In the genomic region with DNA sequence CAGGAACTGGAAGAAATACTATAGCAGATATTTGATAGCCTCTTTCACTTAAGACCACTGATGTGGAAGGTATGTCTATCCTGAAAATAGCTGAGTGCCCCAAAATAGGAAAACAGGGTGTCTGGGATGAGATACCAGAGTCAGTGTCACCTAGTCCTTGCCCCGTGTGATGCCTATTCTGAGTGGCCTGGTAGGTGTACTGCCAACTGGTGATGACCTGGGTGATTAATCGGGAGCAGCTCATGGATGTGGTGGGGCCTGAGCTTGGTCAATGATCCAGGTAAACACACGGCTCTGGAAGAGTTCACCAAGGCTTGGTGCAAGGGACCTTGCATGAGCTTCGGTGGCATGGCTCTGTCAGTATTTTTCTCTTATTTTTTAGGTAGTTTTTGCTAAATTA, we compare ENCODE assay signal across 30 cellular contexts.
DNase-seq lines count a peak whose midpoint lies in the region; ATAC-seq, FAIRE-seq and TF ChIP-seq lines count a peak whose summit lies in the region.
"Had no signal": no experiment of that assay in that cellular context is flagged by ENCODE, and none has a peak within 500 bp of the region (broad histone marks: within the 10 kb centered on the region; RNA-seq: fewer than 3 reads in every experiment).

No MANE protein-coding gene starts in this region.

- WGBS in A549 (ENCODE audit: missing lambda C conversion rate): 83% methylated on average over 4 of the region's 4 CpGs

- intact Hi-C loops in Panc1 (cut with micrococcal nuclease; ENCODE audit: unreplicated experiment) (no loop called here), left ventricle myocardium inferior (cut with micrococcal nuclease) (no loop called here)

- no peak for TF ChIP-seq RAD21 in A549 (conservative IDR thresholded peaks at IDR 0.05 in 1 of 2, IDR thresholded peaks at IDR 0.05 in 1 of 2)

- no TSS peak for BruUV-seq in Panc1 (replicated peaks; lab: Mats Ljungman, UMichigan)

- H3K9me3 ChIP-seq in A549: no peaks in the 10 kb centered on the region
- H3K9me3 ChIP-seq in Panc1 (ENCODE audit: control insufficient read depth, insufficient read depth, low read depth, low read length): no peaks in the 10 kb centered on the region
- no peaks in the 10 kb centered on the region for H3K9me3 ChIP-seq in left ventricle myocardium inferior (replicated peaks)
- H3K9me3 ChIP-seq: prostate gland, upper lobe of right lung had no signal

- H3K27me3 ChIP-seq in Panc1 (ENCODE audit: control insufficient read depth, insufficient read depth, low read length) (no peaks in the 10 kb centered on the region), left ventricle myocardium inferior (ENCODE audit: low read depth) (no peaks in the 10 kb centered on the region)
- H3K27me3 ChIP-seq: dorsolateral prefrontal cortex, upper lobe of right lung had no signal

- no peaks in the 10 kb centered on the region for H3K9me3 Mint-ChIP-seq in nephron progenitor cell
- H3K9me3 Mint-ChIP-seq: activated CD4-positive, alpha-beta memory T cell treated with anti-CD3 and anti-CD28 coated beads for 36 hours; activated naive CD4-positive, alpha-beta T cell treated with anti-CD3 and anti-CD28 coated beads for 36 hours; activated T-helper 1 cell treated with anti-CD3 and anti-CD28 coated beads, Interleukin-12 subunit alpha, Interleukin-12 subunit beta, Interleukin-2, Interleukin-4 antibody, amounts not matched to agents 30 ng/mL and 10 ng/mL and 1 ng/mL, durations not matched to agents 14 hours and 24 hours and 36 hours; CD4-positive, alpha-beta T cell; HFFc6; immature natural killer cell had no signal

- no peak for FAIRE-seq in A549 (lab: Jason Lieb, UNC)
- FAIRE-seq: A204.1, endometrium had no signal

- H3K27ac ChIP-seq in A549: no peak overlapping the region
- peak overlapping the region; percentile 52; the same call in 1 of the 2 replicates for H3K27ac ChIP-seq in Panc1 (ENCODE audit: low read length)
- H3K27ac ChIP-seq in left ventricle myocardium inferior (replicated peaks): peak overlapping the region; percentile 75
- H3K27ac ChIP-seq: upper lobe of right lung had no signal

- no peak for TF ChIP-seq EP300 in A549 (IDR thresholded peaks at IDR 0.05)

- in situ Hi-C loops in Panc1 (cut with HindIII; ENCODE audit: low pct_unique_long_range_greater_than_20kb, low sequenced_read_pairs): no loop called here

- no peak overlapping the region for H3K4me3 ChIP-seq in A549
- no peak overlapping the region for H3K4me3 ChIP-seq in Panc1 (ENCODE audit: low read depth in 2 of 2, low read length in 2 of 2)
- H3K4me3 ChIP-seq in left ventricle myocardium inferior: no peak overlapping the region
- H3K4me3 ChIP-seq: dorsolateral prefrontal cortex, prostate gland, upper lobe of right lung had no signal

- TF ChIP-seq CTCF in A549 (IDR thresholded peaks at IDR 0.05) (no peak), Panc1 (IDR thresholded peaks at IDR 0.05) (no peak), left ventricle myocardium inferior (IDR thresholded peaks at IDR 0.05; ENCODE audit: borderline replicate concordance) (no peak), nephron progenitor cell (IDR thresholded peaks at IDR 0.05) (no peak)

- H3K4me2 ChIP-seq in A549: peak overlapping the region; percentile 29; the same call in 2 of the 3 replicates

- H3K27ac Mint-ChIP-seq in nephron progenitor cell: peak overlapping the region; percentile 99
- H3K27ac Mint-ChIP-seq: activated CD4-positive, alpha-beta memory T cell treated with anti-CD3 and anti-CD28 coated beads for 36 hours; activated naive CD4-positive, alpha-beta T cell treated with anti-CD3 and anti-CD28 coated beads for 36 hours; activated T-helper 1 cell treated with anti-CD3 and anti-CD28 coated beads, Interleukin-12 subunit alpha, Interleukin-12 subunit beta, Interleukin-2, Interleukin-4 antibody, amounts not matched to agents 30 ng/mL and 10 ng/mL and 1 ng/mL, durations not matched to agents 14 hours and 24 hours and 36 hours; CD4-positive, alpha-beta T cell; immature natural killer cell had no signal

- POLR2A ChIA-PET in A549 (lab: Yijun Ruan, JAX): no interaction called here
- POLR2A ChIA-PET in Panc1 (lab: Charles Lee): no interaction called here

- peaks cover 74% of the 10 kb centered on the region for H3K4me1 Mint-ChIP-seq in nephron progenitor cell
- H3K4me1 Mint-ChIP-seq: immature natural killer cell had no signal

- CTCF ChIA-PET in A549 (lab: Yijun Ruan, JAX) (interaction anchor here (0.6 to 1.4 kb wide), 2 partner anchors 47 to 1028 kb away, joined by 3 read pairs; no protein-coding TSS in a partner anchor), Panc1 (lab: Charles Lee) (no interaction called here)

- H3K4me3 Mint-ChIP-seq in nephron progenitor cell: peak overlapping the region; percentile 55
- H3K4me3 Mint-ChIP-seq: activated CD4-positive, alpha-beta memory T cell treated with anti-CD3 and anti-CD28 coated beads for 36 hours; activated naive CD4-positive, alpha-beta T cell treated with anti-CD3 and anti-CD28 coated beads for 36 hours; activated T-helper 1 cell treated with anti-CD3 and anti-CD28 coated beads, Interleukin-12 subunit alpha, Interleukin-12 subunit beta, Interleukin-2, Interleukin-4 antibody, amounts not matched to agents 30 ng/mL and 10 ng/mL and 1 ng/mL, durations not matched to agents 14 hours and 24 hours and 36 hours; CD4-positive, alpha-beta T cell; HFFc6; immature natural killer cell had no signal

- H3K36me3 ChIP-seq in Panc1 (ENCODE audit: control insufficient read depth, insufficient read depth, low read length) (0 out of 2 replicates have a peak, but pooled peaks cover 3% of the 10 kb centered on the region), left ventricle myocardium inferior (peaks cover 6% of the 10 kb centered on the region)
- H3K36me3 ChIP-seq: prostate gland had no signal

- no peak for TF ChIP-seq POLR2A in A549 (IDR thresholded peaks at IDR 0.05; ENCODE audit: low read length)

- ATAC-seq in A549 (no peak; a peak in 1 of 6 replicates), Panc1 (no peak), GM19455 (IDR thresholded peaks at IDR 0.05; ENCODE audit: unreplicated experiment) (no peak), GM19397 (IDR thresholded peaks at IDR 0.05; ENCODE audit: unreplicated experiment) (no peak)
- ATAC-seq: upper lobe of right lung had no signal

- H3K36me3 Mint-ChIP-seq in nephron progenitor cell (ENCODE audit: low read depth): peaks cover 59% of the 10 kb centered on the region
- H3K36me3 Mint-ChIP-seq: activated CD4-positive, alpha-beta memory T cell treated with anti-CD3 and anti-CD28 coated beads for 36 hours; immature natural killer cell had no signal

- DNase-seq in A549 (ENCODE audit: low read depth in 1 of 2, low spot score in 1 of 2): no peak
- no peak for DNase-seq in Panc1 (ENCODE audit: low read depth, low spot score)
- no peak for DNase-seq in left ventricle myocardium inferior
- DNase-seq in nephron progenitor cell: no peak
- DNase-seq in globus pallidus (ENCODE audit: low spot score): no peak
- no peak for DNase-seq in stimulated activated CD4-positive, alpha-beta T cell treated with anti-CD3 and anti-CD28 coated beads, Interleukin-2, amount 100 ng/mL, for 48 hours
- DNase-seq: activated CD4-positive, alpha-beta memory T cell treated with anti-CD3 and anti-CD28 coated beads for 36 hours; activated CD4-positive, alpha-beta T cell treated with anti-CD3 and anti-CD28 coated beads for 1 hour; activated naive CD4-positive, alpha-beta T cell treated with anti-CD3 and anti-CD28 coated beads for 36 hours; CD4-positive, alpha-beta T cell; dorsolateral prefrontal cortex; foreskin melanocyte; GOT3; HFFc6; hypothalamus; immature natural killer cell; KG1; NCI-H1930; NCI-H524 treated with DMSO at 0.1 percent for 48 hours; NK-92 treated with Interleukin-12 subunit alpha and Interleukin-12 subunit beta, amount 100 ng/mL, for 24 hours; nucleus accumbens; SHP77; stimulated activated CD4-positive, alpha-beta T cell treated with anti-CD3 and anti-CD28 coated beads, Interleukin-4, amount 100 ng/mL, for 4 hours; upper lobe of right lung had no signal

- peaks cover 22% of the 10 kb centered on the region for H3K4me1 ChIP-seq in A549
- H3K4me1 ChIP-seq in Panc1 (ENCODE audit: control insufficient read depth, insufficient read depth, low read length): peaks cover 36% of the 10 kb centered on the region
- peaks cover 70% of the 10 kb centered on the region for H3K4me1 ChIP-seq in left ventricle myocardium inferior

- H3K27me3 Mint-ChIP-seq in nephron progenitor cell (ENCODE audit: low read depth, poor library complexity): no peaks in the 10 kb centered on the region
- H3K27me3 Mint-ChIP-seq: activated CD4-positive, alpha-beta memory T cell treated with anti-CD3 and anti-CD28 coated beads for 36 hours; CD4-positive, alpha-beta T cell had no signal

TF ChIP-seq in A549, 52 proteins besides CTCF, POLR2A, EP300 and RAD21 (continues in another document):
- TF ChIP-seq JUNB (IDR thresholded peaks at IDR 0.05) (no peak), RNF2 (IDR thresholded peaks at IDR 0.05; ENCODE audit: borderline replicate concordance, low read depth) (no peak), ZNF302 (CRISPR knock-in tag; IDR thresholded peaks at IDR 0.05) (no peak), PHF8 (IDR thresholded peaks at IDR 0.05; ENCODE audit: borderline replicate concordance, low read depth) (no peak), FOSB (CRISPR knock-in tag; IDR thresholded peaks at IDR 0.05) (no peak), RARB (CRISPR knock-in tag; IDR thresholded peaks at IDR 0.05) (no peak), CEBPB (IDR thresholded peaks at IDR 0.05) (no peak)
- TF ChIP-seq, protein P1, sequence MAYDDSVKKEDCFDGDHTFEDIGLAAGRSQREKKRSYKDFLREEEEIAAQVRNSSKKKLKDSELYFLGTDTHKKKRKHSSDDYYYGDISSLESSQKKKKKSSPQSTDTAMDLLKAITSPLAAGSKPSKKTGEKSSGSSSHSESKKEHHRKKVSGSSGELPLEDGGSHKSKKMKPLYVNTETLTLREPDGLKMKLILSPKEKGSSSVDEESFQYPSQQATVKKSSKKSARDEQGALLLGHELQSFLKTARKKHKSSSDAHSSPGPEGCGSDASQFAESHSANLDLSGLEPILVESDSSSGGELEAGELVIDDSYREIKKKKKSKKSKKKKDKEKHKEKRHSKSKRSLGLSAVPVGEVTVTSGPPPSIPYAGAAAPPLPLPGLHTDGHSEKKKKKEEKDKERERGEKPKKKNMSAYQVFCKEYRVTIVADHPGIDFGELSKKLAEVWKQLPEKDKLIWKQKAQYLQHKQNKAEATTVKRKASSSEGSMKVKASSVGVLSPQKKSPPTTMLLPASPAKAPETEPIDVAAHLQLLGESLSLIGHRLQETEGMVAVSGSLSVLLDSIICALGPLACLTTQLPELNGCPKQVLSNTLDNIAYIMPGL (CRISPR knock-in tag; IDR thresholded peaks at IDR 0.05; ENCODE audit: borderline replicate concordance): no peak
- TF ChIP-seq, protein P2, sequence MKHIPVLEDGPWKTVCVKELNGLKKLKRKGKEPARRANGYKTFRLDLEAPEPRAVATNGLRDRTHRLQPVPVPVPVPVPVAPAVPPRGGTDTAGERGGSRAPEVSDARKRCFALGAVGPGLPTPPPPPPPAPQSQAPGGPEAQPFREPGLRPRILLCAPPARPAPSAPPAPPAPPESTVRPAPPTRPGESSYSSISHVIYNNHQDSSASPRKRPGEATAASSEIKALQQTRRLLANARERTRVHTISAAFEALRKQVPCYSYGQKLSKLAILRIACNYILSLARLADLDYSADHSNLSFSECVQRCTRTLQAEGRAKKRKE (CRISPR knock-in tag; IDR thresholded peaks at IDR 0.05; ENCODE audit: low read depth): no peak

Comparison
In these comparisons a context has a peak if more than half of its experiments do, and no peak if none do; other contexts are left out.
1. H3K27ac ChIP-seq: peak in Panc1 (single experiment) and left ventricle myocardium inferior (single experiment); none in A549 (0 of 2).